In genomic region chr19:33032218-33032781, GRCh38 we compare ENCODE assay signal across 20 cellular contexts. TPM values are rescaled to one million over a fixed set of nuclear protein-coding genes. Genes with fewer than 3 reads are reported as not detected.
DNase-seq lines count a peak whose midpoint lies in the region; ATAC-seq and TF ChIP-seq lines count a peak whose summit lies in the region.
"Had no signal": no experiment of that assay in that cellular context is flagged by ENCODE, and none has a peak within 500 bp of the region (broad histone marks: within the 10 kb centered on the region; RNA-seq: fewer than 3 reads in every experiment).

No MANE protein-coding gene starts in this region.

- H3K4me1 ChIP-seq in HAP-1 (peaks cover 10% of the 10 kb centered on the region), endodermal cell (ENCODE audit: control insufficient read depth, insufficient read depth, low read length) (peaks cover 4% of the 10 kb centered on the region), trophoblast cell (ENCODE audit: control insufficient read depth in 1 of 2, insufficient read depth in 2 of 2, low read length in 2 of 2) (peaks cover 2 to 3% of the 10 kb centered on the region in 2 experiments), ascending aorta (no peaks in the 10 kb centered on the region)

- no peak overlapping the region for H4K8ac ChIP-seq in trophoblast cell (ENCODE audit: low read depth, low read length)

- H3K4me3 ChIP-seq in HAP-1 (no peak overlapping the region), endodermal cell (ENCODE audit: low read length) (peak overlapping the region; percentile 1), trophoblast cell (ENCODE audit: low read depth, low read length) (no peak overlapping the region), ascending aorta (no peak overlapping the region)
- H3K4me3 ChIP-seq: cardiac muscle cell, SK-N-MC, thoracic aorta had no signal

- H3K4ac ChIP-seq in trophoblast cell (ENCODE audit: low read depth, low read length), result no peak overlapping the region

- no peak overlapping the region for H2BK5ac ChIP-seq in trophoblast cell (ENCODE audit: low read depth, low read length, poor library complexity)

- H3K27me3 ChIP-seq in HAP-1 (ENCODE audit: low read depth) (no peaks in the 10 kb centered on the region), endodermal cell (ENCODE audit: control insufficient read depth, insufficient read depth, low read length, poor library complexity, severe bottlenecking) (no peaks in the 10 kb centered on the region), trophoblast cell (ENCODE audit: insufficient read depth, low read length) (no peaks in the 10 kb centered on the region), ascending aorta (no peaks in the 10 kb centered on the region)
- H3K27me3 ChIP-seq: cardiac muscle cell had no signal

- intact Hi-C loops in ascending aorta (cut with DNase I), result no loop called here

- peak overlapping the region; percentile 14 for H4K91ac ChIP-seq in trophoblast cell (ENCODE audit: low read depth, low read length)

- no peak overlapping the region for H2AK5ac ChIP-seq in trophoblast cell (ENCODE audit: low read length)

- H2AFZ ChIP-seq in trophoblast cell (ENCODE audit: insufficient read depth, low read length, poor library complexity), result no peak overlapping the region

- H3K4me1 Mint-ChIP-seq in endodermal cell (peaks cover 11% of the 10 kb centered on the region), osteocyte (ENCODE audit: unreplicated experiment) (no peaks in the 10 kb centered on the region)

- DNase-seq in HAP-1 (ENCODE audit: low spot score in 2 of 2) (peak; percentile 74 to 95), NCI-H345 treated with DMSO at 0.1 percent for 48 hours (lab: John Stamatoyannopoulos, UW; ENCODE audit: unreplicated experiment) (peak; percentile 62), endodermal cell (peak; percentile 78), trophoblast cell (no peak), ascending aorta (ENCODE audit: low spot score in 2 of 2) (no peak), osteocyte (ENCODE audit: extremely low spot score, unreplicated experiment) (no peak), hepatic stellate cell (ENCODE audit: low spot score) (no peak)
- DNase-seq: activated CD4-positive, alpha-beta memory T cell treated with anti-CD3 and anti-CD28 coated beads, Interleukin-2, amount 10 ng/mL, durations not matched to agents 7 days and 5 days; activated naive CD8-positive, alpha-beta T cell treated with anti-CD3 and anti-CD28 coated beads, Interleukin-2, amount 50 U/mL, for 24 hours; effector CD4-positive, alpha-beta T cell; GF-D8; NCI-H2227 treated with DMSO at 0.1 percent for 48 hours; occipital lobe; stimulated activated CD4-positive, alpha-beta T cell treated with anti-CD3 and anti-CD28 coated beads, Interleukin-4, amount 100 ng/mL, for 4 hours had no signal

- no peaks in the 10 kb centered on the region for H3K79me2 ChIP-seq in trophoblast cell (ENCODE audit: control insufficient read depth, insufficient read depth, low read length, poor library complexity)

- no peaks in the 10 kb centered on the region for H3K79me1 ChIP-seq in trophoblast cell (ENCODE audit: low read length)

- peaks cover 36% of the 10 kb centered on the region for H3K36me3 Mint-ChIP-seq in endodermal cell (ENCODE audit: low read depth)
- no peaks in the 10 kb centered on the region for H3K36me3 Mint-ChIP-seq in osteocyte (ENCODE audit: unreplicated experiment)

- TF ChIP-seq CTCF in endodermal cell (conservative IDR thresholded peaks at IDR 0.05) (no peak), ascending aorta (IDR thresholded peaks at IDR 0.05) (no peak), osteocyte (IDR thresholded peaks at IDR 0.05) (no peak)

- H2BK12ac ChIP-seq in trophoblast cell (ENCODE audit: low read length), result no peak overlapping the region

- no peak overlapping the region for H3K14ac ChIP-seq in trophoblast cell (ENCODE audit: low read length)

- 39 to 42% methylated on average over 6 to 7 of the region's 8 CpGs for WGBS in endodermal cell (ENCODE audit: insufficient coverage in 1 of 2, insufficient read length in 1 of 2), 2 experiments
- WGBS in trophoblast cell (ENCODE audit: extremely low coverage, insufficient coverage, insufficient read length), result no CpG with 5 or more reads among the region's 8 CpGs

- H3K27ac Mint-ChIP-seq in endodermal cell (peak overlapping the region; percentile 67), osteocyte (ENCODE audit: unreplicated experiment) (no peak overlapping the region)
- H3K27ac Mint-ChIP-seq: activated CD4-positive, alpha-beta memory T cell treated with anti-CD3 and anti-CD28 coated beads, Interleukin-2, amount 10 ng/mL, durations not matched to agents 7 days and 5 days; activated naive CD8-positive, alpha-beta T cell treated with anti-CD3 and anti-CD28 coated beads, Interleukin-2, amount 50 U/mL, for 24 hours; B cell; IgD-negative memory B cell had no signal

- TF ChIP-seq POLR2A in GM18505 (IDR thresholded peaks at IDR 0.05; ENCODE audit: borderline replicate concordance, extremely low read depth, insufficient read depth, insufficient read length), result no peak

- H3K27me3 Mint-ChIP-seq in endodermal cell (ENCODE audit: insufficient read depth) (no peaks in the 10 kb centered on the region), osteocyte (ENCODE audit: unreplicated experiment) (no peaks in the 10 kb centered on the region)
- H3K27me3 Mint-ChIP-seq: activated CD4-positive, alpha-beta memory T cell treated with anti-CD3 and anti-CD28 coated beads, Interleukin-2, amount 10 ng/mL, durations not matched to agents 7 days and 5 days; activated naive CD8-positive, alpha-beta T cell treated with anti-CD3 and anti-CD28 coated beads, Interleukin-2, amount 50 U/mL, for 24 hours; B cell; IgD-negative memory B cell had no signal

- in situ Hi-C loops in HAP-1 (cut with MboI; ENCODE audit: low sequenced_read_pairs), result no loop called here

- ATAC-seq in GM18505 (IDR thresholded peaks at IDR 0.05; ENCODE audit: unreplicated experiment), result no peak
- ATAC-seq: activated naive CD8-positive, alpha-beta T cell treated with anti-CD3 and anti-CD28 coated beads, Interleukin-2, amount 50 U/mL, for 24 hours had no signal

- H3K9ac ChIP-seq in endodermal cell (ENCODE audit: extremely low read depth, low read length, poor library complexity, severe bottlenecking) (no peak overlapping the region), trophoblast cell (ENCODE audit: low read length) (no peak overlapping the region)

- H3K36me3 ChIP-seq in HAP-1 (replicated peaks) (no peaks in the 10 kb centered on the region), endodermal cell (ENCODE audit: control insufficient read depth, insufficient read depth, low read length) (peaks cover 33% of the 10 kb centered on the region), trophoblast cell (ENCODE audit: control insufficient read depth in 1 of 2, insufficient read depth in 2 of 2, low read length in 2 of 2) (no peaks in the 10 kb centered on the region), ascending aorta (no peaks in the 10 kb centered on the region)
- H3K36me3 ChIP-seq: cardiac muscle cell, thoracic aorta had no signal

- no peak overlapping the region for H4K12ac ChIP-seq in trophoblast cell (ENCODE audit: low read depth, low read length)

- H3K4me3 Mint-ChIP-seq in endodermal cell (peak overlapping the region; percentile 27), osteocyte (ENCODE audit: unreplicated experiment) (no peak overlapping the region)
- H3K4me3 Mint-ChIP-seq: activated CD4-positive, alpha-beta memory T cell treated with anti-CD3 and anti-CD28 coated beads, Interleukin-2, amount 10 ng/mL, durations not matched to agents 7 days and 5 days; activated naive CD8-positive, alpha-beta T cell treated with anti-CD3 and anti-CD28 coated beads, Interleukin-2, amount 50 U/mL, for 24 hours; B cell; IgD-negative memory B cell had no signal

- H3K9me3 Mint-ChIP-seq in endodermal cell (peaks cover 43% of the 10 kb centered on the region), osteocyte (ENCODE audit: unreplicated experiment) (peaks cover 4% of the 10 kb centered on the region)

- no peak overlapping the region for H3K18ac ChIP-seq in trophoblast cell (ENCODE audit: low read length)

- no peak overlapping the region for H2BK120ac ChIP-seq in trophoblast cell (ENCODE audit: insufficient read depth, low read length, poor library complexity)

- no peak overlapping the region for H3K23ac ChIP-seq in trophoblast cell (ENCODE audit: low read length)

- no peaks in the 10 kb centered on the region for H3K9me3 ChIP-seq in HAP-1
- peaks cover 40% of the 10 kb centered on the region for H3K9me3 ChIP-seq in endodermal cell (ENCODE audit: control insufficient read depth, low read length)
- peaks cover 6% of the 10 kb centered on the region for H3K9me3 ChIP-seq in trophoblast cell (ENCODE audit: insufficient read depth, low read depth, low read length)
- H3K9me3 ChIP-seq in ascending aorta, result peaks cover 0 to 4% of the 10 kb centered on the region in 2 donors
- H3K9me3 ChIP-seq: thoracic aorta had no signal

- H3K27ac ChIP-seq in endodermal cell (ENCODE audit: low read depth, low read length) (no peak overlapping the region), trophoblast cell (ENCODE audit: low read depth, low read length) (no peak overlapping the region), ascending aorta (no peak overlapping the region)
- H3K27ac ChIP-seq: cardiac muscle cell, SK-N-MC, thoracic aorta had no signal

- H3K4me2 ChIP-seq in trophoblast cell (ENCODE audit: low read length), result no peak overlapping the region

RNA-seq across cellular contexts. Expression of gene RHPN2, which starts 32.4 kb away (rescaled TPM):
- total RNA-seq in endodermal cell (10 to 100 TPM; 52.0 to 53.2 TPM), ascending aorta (not detected), osteocyte (4.0 and 4.9 TPM in 2 replicates)
- polyA plus RNA-seq in endodermal cell (2013, experiment 1 of 2), result 23.2 TPM
- 23.2 TPM for polyA plus RNA-seq in endodermal cell (2013, experiment 2 of 2)
- polyA plus RNA-seq in trophoblast cell (2013), result 7.4 and 7.9 TPM in 2 replicates

RNA-seq across cellular contexts. Expression of gene GPATCH1, which starts 48.7 kb away (rescaled TPM):
- total RNA-seq in endodermal cell, result 10 to 100 TPM; 10.1 to 11.2 TPM
- 10.5 TPM for polyA plus RNA-seq in endodermal cell (2013, experiment 1 of 2)
- polyA plus RNA-seq in endodermal cell (2013, experiment 2 of 2), result 8.8 TPM
- 4.7 and 5.4 TPM in 2 replicates for polyA plus RNA-seq in trophoblast cell (2013)
- total RNA-seq in ascending aorta, result 4.4 TPM
- 8.2 and 9.4 TPM in 2 replicates for total RNA-seq in osteocyte

Comparison
In these comparisons a context has a peak if more than half of its experiments do, and no peak if none do; other contexts are left out.
1. DNase-seq: peak in HAP-1 (2 of 2), NCI-H345 treated with DMSO at 0.1 percent for 48 hours (single experiment) and endodermal cell (single experiment); none in trophoblast cell (0 of 2), ascending aorta (0 of 2), osteocyte (single experiment) and hepatic stellate cell (single experiment).